In genomic region chr19:4140237-4140711, GRCh38 we compare ENCODE assay signal across 1 cellular context.
A peak's percentile ranks its signal among the peaks of the same experiment; 100 is the strongest.
TF ChIP-seq lines count a peak whose summit lies in the region.

No MANE protein-coding gene starts in this region.

TF ChIP-seq in GM12878, 131 proteins besides CTCF, POLR2A, EP300 and RAD21:
- TF ChIP-seq SMC3 (IDR thresholded peaks at IDR 0.05; ENCODE audit: borderline replicate concordance, low read length): peak; percentile 39; the same call in 1 of the 2 replicates
- no peak for TF ChIP-seq RCOR1 (conservative IDR thresholded peaks at IDR 0.05; ENCODE audit: low read depth, low read length)
